Comparison of ENCODE assay signal across 1 cellular context in the genomic region with DNA sequence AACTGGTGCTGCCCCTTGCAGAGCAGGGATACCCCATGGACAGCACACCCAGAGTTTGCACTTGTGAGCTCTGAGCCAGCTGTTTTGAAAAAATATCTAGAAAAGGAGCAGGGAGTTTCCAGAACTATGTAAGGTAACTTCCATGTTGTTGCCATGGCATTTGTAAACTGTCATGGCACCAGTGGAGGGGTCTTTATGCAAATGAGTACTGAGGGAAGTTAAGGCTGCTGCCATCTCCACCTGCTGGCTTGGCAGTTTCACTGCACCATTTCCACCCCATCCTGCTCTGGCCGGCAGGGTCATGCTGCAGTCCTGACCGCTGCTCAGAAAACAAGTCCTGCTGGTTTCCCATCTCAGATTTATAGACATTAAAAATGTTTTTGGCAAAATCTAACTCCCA.
TF ChIP-seq lines count a peak whose summit lies in the region.

No MANE protein-coding gene starts in this region.

TF ChIP-seq in H1, 55 proteins besides CTCF, POLR2A, EP300 and RAD21 (continued from another document):
- TF ChIP-seq YY1 (IDR thresholded peaks at IDR 0.05; ENCODE audit: low read depth, low read length), result peak; percentile 90
- no peak for TF ChIP-seq GTF2F1 (IDR thresholded peaks at IDR 0.05; ENCODE audit: borderline replicate concordance, low read depth, low read length)
- peak in 1 of 2 experiments; percentile 64; a peak in 1 of 4 replicates for TF ChIP-seq SIN3A (conservative IDR thresholded peaks at IDR 0.05 in 1 of 2, IDR thresholded peaks at IDR 0.05 in 1 of 2; ENCODE audit: low read depth in 1 of 2, low read length in 2 of 2)
TF ChIP-seq in H1: peak in this region for 3.
